26 cellular contexts compared by ENCODE assay signal in genomic region chr2:15752552-15753232, GRCh38.
"Had no signal": no experiment of that assay in that cellular context is flagged by ENCODE, and none has a peak within 500 bp of the region (broad histone marks: within the 10 kb centered on the region; RNA-seq: fewer than 3 reads in every experiment).

No MANE protein-coding gene starts in this region.

- H3K4me3 Mint-ChIP-seq: nephron; neural progenitor cell; stimulated activated effector memory CD8-positive, alpha-beta T cell treated with anti-CD3 and anti-CD28 coated beads, Interleukin-12 subunit alpha, Interleukin-12 subunit beta, amount 100 ng/mL, for 72 hours; stimulated activated naive B cell treated with anti-CD40 and anti-IgM and Interleukin-4, amounts not matched to agents 10 μg/mL and 1 μg/mL and 100 μg/mL, for 72 hours; stimulated activated naive CD8-positive, alpha-beta T cell treated with anti-CD3 and anti-CD28 coated beads, Interleukin-15, Interleukin-2, amounts not matched to agents 100 ng/mL and 50 ng/mL, for 24 hours had no signal

- H3K27ac ChIP-seq: neural progenitor cell, ovary, parathyroid adenoma, psoas muscle, right lobe of liver, sigmoid colon, stomach, thoracic aorta, thyroid gland, tibial nerve, upper lobe of left lung, vagina had no signal

- H3K9me3 Mint-ChIP-seq: stimulated activated naive CD8-positive, alpha-beta T cell treated with anti-CD3 and anti-CD28 coated beads, Interleukin-15, Interleukin-2, amounts not matched to agents 100 ng/mL and 50 ng/mL, for 24 hours had no signal

- H3K79me2 ChIP-seq: parathyroid adenoma had no signal

- DNase-seq: occipital lobe; ovary; posterior cingulate gyrus; psoas muscle; right cardiac atrium; right lobe of liver; sigmoid colon; small intestine; stimulated activated CD4-positive, alpha-beta T cell treated with anti-CD3 and anti-CD28 coated beads, Interleukin-15, amount 100 ng/mL, for 24 hours; stimulated activated CD4-positive, alpha-beta T cell treated with anti-CD3 and anti-CD28 coated beads, Interleukin-2, amount 100 ng/mL, for 24 hours; stimulated activated CD4-positive, alpha-beta T cell treated with anti-CD3 and anti-CD28 coated beads, Interleukin-2, amount 100 ng/mL, for 48 hours; stimulated activated CD4-positive, alpha-beta T cell treated with anti-CD3 and anti-CD28 coated beads, Interleukin-4, amount 100 ng/mL, for 24 hours; stimulated activated naive B cell treated with anti-CD40 and anti-IgM and Interleukin-4, amounts not matched to agents 10 μg/mL and 1 μg/mL and 100 μg/mL, for 72 hours; stimulated activated naive CD4-positive, alpha-beta T cell treated with Interleukin-2 at 50 U/mL for 16 hours; stomach; thyroid gland; upper lobe of left lung had no signal

- ATAC-seq: psoas muscle; right cardiac atrium; right lobe of liver; stimulated activated effector memory CD8-positive, alpha-beta T cell treated with anti-CD3 and anti-CD28 coated beads, Interleukin-12 subunit alpha, Interleukin-12 subunit beta, amount 100 ng/mL, for 72 hours; stimulated activated naive B cell treated with anti-CD40 and anti-IgM and Interleukin-4, amounts not matched to agents 10 μg/mL and 1 μg/mL and 100 μg/mL, for 72 hours had no signal

- H3K27me3 Mint-ChIP-seq: stimulated activated naive CD8-positive, alpha-beta T cell treated with anti-CD3 and anti-CD28 coated beads, Interleukin-15, Interleukin-2, amounts not matched to agents 100 ng/mL and 50 ng/mL, for 24 hours had no signal

- H3K27ac Mint-ChIP-seq: nephron; progenitor cell of endocrine pancreas; stimulated activated effector memory CD8-positive, alpha-beta T cell treated with anti-CD3 and anti-CD28 coated beads, Interleukin-12 subunit alpha, Interleukin-12 subunit beta, amount 100 ng/mL, for 72 hours; stimulated activated naive B cell treated with anti-CD40 and anti-IgM and Interleukin-4, amounts not matched to agents 10 μg/mL and 1 μg/mL and 100 μg/mL, for 72 hours; stimulated activated naive CD8-positive, alpha-beta T cell treated with anti-CD3 and anti-CD28 coated beads, Interleukin-15, Interleukin-2, amounts not matched to agents 100 ng/mL and 50 ng/mL, for 24 hours had no signal

- H3K36me3 Mint-ChIP-seq: neural progenitor cell; stimulated activated effector memory CD8-positive, alpha-beta T cell treated with anti-CD3 and anti-CD28 coated beads, Interleukin-12 subunit alpha, Interleukin-12 subunit beta, amount 100 ng/mL, for 72 hours; stimulated activated naive B cell treated with anti-CD40 and anti-IgM and Interleukin-4, amounts not matched to agents 10 μg/mL and 1 μg/mL and 100 μg/mL, for 72 hours had no signal

- H3K4me1 Mint-ChIP-seq: stimulated activated effector memory CD8-positive, alpha-beta T cell treated with anti-CD3 and anti-CD28 coated beads, Interleukin-12 subunit alpha, Interleukin-12 subunit beta, amount 100 ng/mL, for 72 hours; stimulated activated naive B cell treated with anti-CD40 and anti-IgM and Interleukin-4, amounts not matched to agents 10 μg/mL and 1 μg/mL and 100 μg/mL, for 72 hours had no signal

- H3K27me3 ChIP-seq: neural progenitor cell, ovary, right lobe of liver, sigmoid colon, thyroid gland, tibial nerve, upper lobe of left lung, vagina had no signal

- H2AFZ ChIP-seq: neural progenitor cell, parathyroid adenoma had no signal

- H3K4me2 ChIP-seq: neural progenitor cell had no signal

- H3K4me3 ChIP-seq: neural progenitor cell, ovary, psoas muscle, right lobe of liver, sigmoid colon, stomach, thoracic aorta, thyroid gland, tibial nerve, upper lobe of left lung, vagina had no signal

- H3K36me3 ChIP-seq: neural progenitor cell, ovary, right lobe of liver, sigmoid colon, stomach, thoracic aorta, thyroid gland, tibial nerve, upper lobe of left lung, vagina had no signal

- H3K4me1 ChIP-seq: right lobe of liver, upper lobe of left lung, vagina had no signal
